Comparison of ENCODE assay signal across 12 cellular contexts in genomic region chr6:11393713-11394627, GRCh38.
DNase-seq lines count a peak whose midpoint lies in the region; ATAC-seq, FAIRE-seq and TF ChIP-seq lines count a peak whose summit lies in the region.
"Had no signal": no experiment of that assay in that cellular context is flagged by ENCODE, and none has a peak within 500 bp of the region (broad histone marks: within the 10 kb centered on the region; RNA-seq: fewer than 3 reads in every experiment).

No MANE protein-coding gene starts in this region.

- peaks cover 25% of the 10 kb centered on the region for H3K4me1 Mint-ChIP-seq in chondrocyte (ENCODE audit: low read depth)

- H3K27ac Mint-ChIP-seq in chondrocyte (ENCODE audit: unreplicated experiment): peak overlapping the region; percentile 96

- FAIRE-seq in GM12891 (lab: Jason Lieb, UNC): no peak
- FAIRE-seq: TTC549 had no signal

- H3K9me3 Mint-ChIP-seq in chondrocyte (ENCODE audit: low read depth): peaks cover 3% of the 10 kb centered on the region

- no peak for TF ChIP-seq POLR2A in GM12891 (IDR thresholded peaks at IDR 0.05; ENCODE audit: low read depth, low read length)

- in situ Hi-C loops in KBM-7 (cut with MboI; ENCODE audit: low pct_unique_long_range_greater_than_20kb, low sequenced_read_pairs): no loop called here

- TF ChIP-seq CTCF in chondrocyte (IDR thresholded peaks at IDR 0.05): no peak

- H3K36me3 Mint-ChIP-seq in chondrocyte (ENCODE audit: low read depth): no peaks in the 10 kb centered on the region

- H3K4me3 Mint-ChIP-seq in chondrocyte (ENCODE audit: unreplicated experiment): peak overlapping the region; percentile 34

- ATAC-seq in activated CD4-positive, CD25-positive, alpha-beta regulatory T cell treated with anti-CD3 and anti-CD28 coated beads, Interleukin-2, amount 50 U/mL, for 24 hours: no peak
- no peak for ATAC-seq in HG03354 (IDR thresholded peaks at IDR 0.05; ENCODE audit: poor library complexity, severe bottlenecking, unreplicated experiment)

- no peak for DNase-seq in GM12891 (ENCODE audit: insufficient read length, low spot score)
- peak; percentile 39 for DNase-seq in KBM-7
- no peak for DNase-seq in chondrocyte (ENCODE audit: low spot score)
- peak; percentile 69 for DNase-seq in retina
- no peak for DNase-seq in NCI-H526 treated with DMSO at 0.1 percent for 48 hours (lab: John Stamatoyannopoulos, UW)
- DNase-seq in SKM-1 treated with dmso at 0.1 percent for 144 hours (lab: John Stamatoyannopoulos, UW; ENCODE audit: unreplicated experiment): no peak
- DNase-seq: activated gamma-delta T cell; effector memory CD4-positive, alpha-beta T cell; occipital lobe had no signal

- no peaks in the 10 kb centered on the region for H3K27me3 Mint-ChIP-seq in chondrocyte (ENCODE audit: low read depth)

TF ChIP-seq in GM12891, 5 proteins besides CTCF, POLR2A, EP300 and RAD21:
- no peak for TF ChIP-seq POU2F2 (IDR thresholded peaks at IDR 0.05; ENCODE audit: low read depth, low read length)
- no peak for TF ChIP-seq TAF1 (IDR thresholded peaks at IDR 0.05; ENCODE audit: low read depth, low read length)
- no peak for TF ChIP-seq POLR2AphosphoS5 (IDR thresholded peaks at IDR 0.05; ENCODE audit: low read depth, low read length)
- TF ChIP-seq PAX5 (IDR thresholded peaks at IDR 0.05; ENCODE audit: insufficient read depth, low read length, severe bottlenecking): no peak
- peak; percentile 23; the same call in 1 of the 2 replicates for TF ChIP-seq SPI1 (IDR thresholded peaks at IDR 0.05; ENCODE audit: low read depth, low read length)
TF ChIP-seq in GM12891: peak in this region for 1.

Comparison
In these comparisons a context has a peak if more than half of its experiments do, and no peak if none do; other contexts are left out.
1. DNase-seq: peak in KBM-7 (single experiment) and retina (single experiment); none in GM12891 (single experiment), chondrocyte (single experiment), NCI-H526 treated with DMSO at 0.1 percent for 48 hours (single experiment) and SKM-1 treated with dmso at 0.1 percent for 144 hours (single experiment).